Comparison of ENCODE assay signal across 21 cellular contexts in the genomic region with DNA sequence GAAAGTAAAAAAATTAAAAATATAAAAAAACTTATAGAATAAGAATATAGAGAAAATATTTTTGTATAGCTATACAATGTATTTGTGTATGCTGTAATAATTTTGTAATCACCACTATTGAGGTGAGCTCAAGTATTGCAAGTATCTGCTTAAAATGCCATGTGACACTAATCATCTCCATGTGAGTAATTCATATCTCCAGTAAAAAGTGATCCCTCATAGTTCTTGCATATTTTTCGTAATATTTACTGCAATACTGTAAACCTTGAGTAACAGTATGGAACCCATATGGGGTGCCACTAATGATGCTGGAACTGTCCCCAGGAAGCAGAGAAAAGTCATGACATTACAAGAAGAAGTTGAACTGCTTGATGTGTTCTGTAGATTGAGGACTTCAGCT.
"Had no signal": no experiment of that assay in that cellular context is flagged by ENCODE, and none has a peak within 500 bp of the region (broad histone marks: within the 10 kb centered on the region; RNA-seq: fewer than 3 reads in every experiment).

No MANE protein-coding gene starts in this region.

- H3K4me1 Mint-ChIP-seq: activated T-helper 17 cell treated with anti-CD3 and anti-CD28 coated beads, Interleukin-2, amount 50 U/mL, for 72 hours; endodermal cell had no signal

- H3K4me3 ChIP-seq: body of pancreas, dorsolateral prefrontal cortex, gastrocnemius medialis, suprapubic skin, vagina had no signal

- ATAC-seq: activated T-helper 17 cell treated with anti-CD3 and anti-CD28 coated beads, Interleukin-2, amount 50 U/mL, for 72 hours; body of pancreas; gastrocnemius medialis; left ventricle myocardium superior; SK-N-SH treated with all-trans-retinoic acid at 6 μM for 48 hours; T-cell had no signal

- H3K27me3 Mint-ChIP-seq: activated B cell treated with CpG ODN at 0.5 μM for 24 hours; activated CD4-positive, alpha-beta T cell treated with anti-CD3 and anti-CD28 coated beads, Interleukin-2, amount 10 ng/mL, durations not matched to agents 24 days and 14 days; activated T-helper 17 cell treated with anti-CD3 and anti-CD28 coated beads, Interleukin-2, amount 50 U/mL, for 72 hours; memory B cell; progenitor cell of endocrine pancreas; stimulated activated naive CD8-positive, alpha-beta T cell treated with anti-CD3 and anti-CD28 coated beads, Interleukin-15, Interleukin-2, amounts not matched to agents 100 ng/mL and 50 ng/mL, for 24 hours had no signal

- H3K27ac ChIP-seq: body of pancreas, dorsolateral prefrontal cortex, epithelial cell of prostate, gastrocnemius medialis, suprapubic skin, vagina had no signal

- H3K4me1 ChIP-seq: body of pancreas, gastrocnemius medialis, suprapubic skin, vagina had no signal

- H3K9me3 Mint-ChIP-seq: activated B cell treated with CpG ODN at 0.5 μM for 24 hours; activated CD4-positive, alpha-beta T cell treated with anti-CD3 and anti-CD28 coated beads, Interleukin-2, amount 10 ng/mL, durations not matched to agents 24 days and 14 days; activated T-helper 17 cell treated with anti-CD3 and anti-CD28 coated beads, Interleukin-2, amount 50 U/mL, for 72 hours; memory B cell; stimulated activated naive CD8-positive, alpha-beta T cell treated with anti-CD3 and anti-CD28 coated beads, Interleukin-15, Interleukin-2, amounts not matched to agents 100 ng/mL and 50 ng/mL, for 24 hours; T-cell had no signal

- H3K4me3 Mint-ChIP-seq: activated B cell treated with CpG ODN at 0.5 μM for 24 hours; activated CD4-positive, alpha-beta T cell treated with anti-CD3 and anti-CD28 coated beads, Interleukin-2, amount 10 ng/mL, durations not matched to agents 24 days and 14 days; endodermal cell; memory B cell; stimulated activated naive CD8-positive, alpha-beta T cell treated with anti-CD3 and anti-CD28 coated beads, Interleukin-15, Interleukin-2, amounts not matched to agents 100 ng/mL and 50 ng/mL, for 24 hours; T-cell had no signal

- H3K27ac Mint-ChIP-seq: activated B cell treated with CpG ODN at 0.5 μM for 24 hours; activated T-helper 17 cell treated with anti-CD3 and anti-CD28 coated beads, Interleukin-2, amount 50 U/mL, for 72 hours; endodermal cell; memory B cell; progenitor cell of endocrine pancreas; T-cell had no signal

- H3K27me3 ChIP-seq: body of pancreas, gastrocnemius medialis, suprapubic skin, vagina had no signal

- H3K36me3 Mint-ChIP-seq: memory B cell, T-cell had no signal

- H3K9me3 ChIP-seq: body of pancreas, gastrocnemius medialis, suprapubic skin, vagina had no signal

- H3K36me3 ChIP-seq: gastrocnemius medialis, suprapubic skin, vagina had no signal

- DNase-seq: activated B cell treated with CpG ODN at 0.5 μM for 24 hours; activated CD4-positive, alpha-beta T cell treated with anti-CD3 and anti-CD28 coated beads, Interleukin-2, amount 10 ng/mL, durations not matched to agents 24 days and 14 days; activated naive CD4-positive, alpha-beta T cell; amygdala; body of pancreas; dorsolateral prefrontal cortex; endodermal cell; gastrocnemius medialis; head of caudate nucleus; left ventricle myocardium superior; occipital lobe; stimulated activated CD4-positive, alpha-beta T cell treated with anti-CD3 and anti-CD28 coated beads, Interleukin-2, amount 100 ng/mL, for 24 hours; T-cell had no signal
